In genomic region chr1:242802973-242803372, GRCh38 we compare ENCODE assay signal across 31 cellular contexts.
DNase-seq lines count a peak whose midpoint lies in the region; ATAC-seq, FAIRE-seq and TF ChIP-seq lines count a peak whose summit lies in the region.
"Had no signal": no experiment of that assay in that cellular context is flagged by ENCODE, and none has a peak within 500 bp of the region (broad histone marks: within the 10 kb centered on the region; RNA-seq: fewer than 3 reads in every experiment).

No MANE protein-coding gene starts in this region.

- BruUV-seq in K562 (replicated peaks; lab: Mats Ljungman, UMichigan): no TSS peak

- no peaks in the 10 kb centered on the region for H3K36me3 ChIP-seq in K562 (ENCODE audit: control insufficient read depth, insufficient read depth, low read length)
- no peaks in the 10 kb centered on the region for H3K36me3 ChIP-seq in osteoblast (ENCODE audit: insufficient read depth, low read length)
- H3K36me3 ChIP-seq: BE2C; BLaER1; BLaER1 treated with 17β-estradiol and CSF1 and Interleukin-3, amounts not matched to agents 10 nM and 100 nM had no signal

- no peak overlapping the region for H3K4me3 ChIP-seq in K562
- no peak overlapping the region for H3K4me3 ChIP-seq in osteoblast (ENCODE audit: insufficient read depth, low read length)
- H3K4me3 ChIP-seq: A549; BLaER1; BLaER1 treated with 17β-estradiol and CSF1 and Interleukin-3, amounts not matched to agents 10 nM and 100 nM had no signal

- H3K4me1 ChIP-seq in K562 (replicated peaks in 1 of 2; ENCODE audit: control insufficient read depth in 2 of 2, insufficient read depth in 2 of 2, low read length in 2 of 2): no peaks in the 10 kb centered on the region
- no peaks in the 10 kb centered on the region for H3K4me1 ChIP-seq in osteoblast (ENCODE audit: insufficient read depth, low read length)
- H3K4me1 ChIP-seq: A549; BE2C; BLaER1; BLaER1 treated with 17β-estradiol and CSF1 and Interleukin-3, amounts not matched to agents 10 nM and 100 nM; Caco-2 had no signal

- ATAC-seq in K562: no peak
- ATAC-seq: A549; CD8-positive, alpha-beta T cell had no signal

- H2AFZ ChIP-seq in K562 (ENCODE audit: low read depth, low read length) (no peak overlapping the region), osteoblast (ENCODE audit: low read length) (no peak overlapping the region)

- H3K9me3 ChIP-seq in K562 (replicated peaks; ENCODE audit: control insufficient read depth, insufficient read depth, low read depth, low read length) (no peaks in the 10 kb centered on the region; the same call in 1 of the 2 replicates), osteoblast (ENCODE audit: low read depth, low read length) (no peaks in the 10 kb centered on the region)
- H3K9me3 ChIP-seq: A549; BE2C; BLaER1; BLaER1 treated with 17β-estradiol and CSF1 and Interleukin-3, amounts not matched to agents 10 nM and 100 nM; Caco-2 had no signal

- no peak overlapping the region for H3K4me2 ChIP-seq in K562 (ENCODE audit: insufficient read depth, low read length)
- no peak overlapping the region for H3K4me2 ChIP-seq in osteoblast (ENCODE audit: insufficient read depth, low read length)
- H3K4me2 ChIP-seq: A549; BLaER1; BLaER1 treated with 17β-estradiol and CSF1 and Interleukin-3, amounts not matched to agents 10 nM and 100 nM had no signal

- DNase-seq in K562 (ENCODE audit: extremely low read depth in 1 of 4, low spot score in 3 of 4): no peak
- DNase-seq in stimulated activated CD4-positive, alpha-beta T cell treated with anti-CD3 and anti-CD28 coated beads, Interleukin-4, amount 100 ng/mL, for 1 hour: no peak
- no peak for DNase-seq in osteoblast (ENCODE audit: insufficient read length, low spot score, missing footprints)
- DNase-seq: 8988T; ACHN; AML-193; BE2C; C1 segment of cervical spinal cord; Caco-2; Calu3; CD4-positive, alpha-beta memory T cell; CD4-positive, alpha-beta T cell; CD4-positive, CD25-positive, alpha-beta regulatory T cell; CD8-positive, alpha-beta memory T cell; CD8-positive, alpha-beta T cell; COR-L47; DMS 273 treated with DMSO at 0.1 percent for 48 hours; DMS153; DMS53; DMS79; DMS79 treated with DMSO at 0.1 percent for 48 hours; DND-41; EL had no signal

- FAIRE-seq in TTC549 (lab: Jason Lieb, UNC): peak; percentile 56
- FAIRE-seq in K562 (lab: Jason Lieb, UNC): no peak
- FAIRE-seq: A204.1, A549, D721Med had no signal

- H3K79me2 ChIP-seq in K562 (ENCODE audit: control insufficient read depth, insufficient read depth, low read length) (no peaks in the 10 kb centered on the region), osteoblast (ENCODE audit: insufficient read depth, low read length) (no peaks in the 10 kb centered on the region)

- no peak overlapping the region for H3K9ac ChIP-seq in K562 (ENCODE audit: insufficient read depth in 1 of 2, low read depth in 2 of 2, low read length in 2 of 2)
- H3K9ac ChIP-seq: BLaER1; BLaER1 treated with 17β-estradiol and CSF1 and Interleukin-3, amounts not matched to agents 10 nM and 100 nM had no signal

- POLR2A ChIA-PET in K562 (lab: Yijun Ruan, JAX): no interaction called here

- H3K27ac ChIP-seq in K562 (ENCODE audit: extremely low read depth, low read depth, low read length) (no peak overlapping the region), osteoblast (ENCODE audit: low read depth, low read length) (no peak overlapping the region)
- H3K27ac ChIP-seq: 22Rv1; A549; BLaER1; BLaER1 treated with 17β-estradiol and CSF1 and Interleukin-3, amounts not matched to agents 10 nM and 100 nM; C4-2B had no signal

- TF ChIP-seq CTCF in K562 (IDR thresholded peaks at IDR 0.05 in 2 of 3, conservative IDR thresholded peaks at IDR 0.05 in 1 of 3; ENCODE audit: insufficient read depth in 2 of 3, low read depth in 1 of 3, low read length in 3 of 3) (no peak), osteoblast (IDR thresholded peaks at IDR 0.05; ENCODE audit: extremely low read depth, low read depth, low read length) (no peak)

- TF ChIP-seq RAD21 in K562 (CRISPR knock-in tag; conservative IDR thresholded peaks at IDR 0.05 in 1 of 2, IDR thresholded peaks at IDR 0.05 in 1 of 2): no peak

- H4K20me1 ChIP-seq in K562 (replicated peaks; ENCODE audit: control insufficient read depth, insufficient read depth, low read length) (no peaks in the 10 kb centered on the region), osteoblast (ENCODE audit: insufficient read depth, low read length) (no peaks in the 10 kb centered on the region)
- H4K20me1 ChIP-seq: BLaER1; BLaER1 treated with 17β-estradiol and CSF1 and Interleukin-3, amounts not matched to agents 10 nM and 100 nM had no signal

- CTCF ChIA-PET in K562 (lab: Yijun Ruan, JAX; ENCODE audit: low intra/inter-chr PET ratio): no interaction called here

- in situ Hi-C loops in K562 (cut with MboI): no loop called here

- no peak for TF ChIP-seq POLR2A in K562 (conservative IDR thresholded peaks at IDR 0.05)

- 0% methylated on average over 5 of the region's 5 CpGs for WGBS in K562 (ENCODE audit: insufficient coverage, low coverage, missing lambda C conversion rate)

- H3K27me3 ChIP-seq in K562 (ENCODE audit: control insufficient read depth in 2 of 2, insufficient read depth in 2 of 2, low read length in 2 of 2): no peaks in the 10 kb centered on the region
- no peaks in the 10 kb centered on the region for H3K27me3 ChIP-seq in osteoblast (ENCODE audit: insufficient read depth, low read length)
- H3K27me3 ChIP-seq: BE2C; BLaER1; BLaER1 treated with 17β-estradiol and CSF1 and Interleukin-3, amounts not matched to agents 10 nM and 100 nM had no signal

- TF ChIP-seq EP300 in K562 (IDR thresholded peaks at IDR 0.05; ENCODE audit: low read length): no peak

- no peaks in the 10 kb centered on the region for H3K9me1 ChIP-seq in K562 (ENCODE audit: control insufficient read depth, insufficient read depth, low read length)

- intact Hi-C loops in K562 (cut with micrococcal nuclease): no loop called here

TF ChIP-seq in K562, 482 proteins besides CTCF, POLR2A, EP300 and RAD21:
- TF ChIP-seq WHSC1 (IDR thresholded peaks at IDR 0.05; ENCODE audit: low read length): no peak
- TF ChIP-seq CUX1 (CRISPR knock-in tag; IDR thresholded peaks at IDR 0.05): peak; percentile 92
